In genomic region chr6:42692151-42692911, GRCh38 we compare ENCODE assay signal across 10 cellular contexts. TPM values are rescaled to one million over a fixed set of nuclear protein-coding genes. Genes with fewer than 3 reads are reported as not detected.
DNase-seq lines count a peak whose midpoint lies in the region; ATAC-seq and TF ChIP-seq lines count a peak whose summit lies in the region.
"Had no signal": no experiment of that assay in that cellular context is flagged by ENCODE, and none has a peak within 500 bp of the region (broad histone marks: within the 10 kb centered on the region; RNA-seq: fewer than 3 reads in every experiment).

No MANE protein-coding gene starts in this region.

- no peak overlapping the region for H2BK120ac ChIP-seq in IMR-90 (ENCODE audit: low read depth, low read length)

- no peak overlapping the region for H2AK9ac ChIP-seq in IMR-90 (replicated peaks; ENCODE audit: low read depth, low read length, poor library complexity)

- peaks cover 14% of the 10 kb centered on the region for H3K9me1 ChIP-seq in IMR-90 (ENCODE audit: insufficient read depth, low read length)

- H2AK5ac ChIP-seq in IMR-90 (ENCODE audit: low read depth, low read length): no peak overlapping the region

- H3K36me3 ChIP-seq in IMR-90 (ENCODE audit: control insufficient read depth, insufficient read depth, low read length) (peaks cover 25% of the 10 kb centered on the region), breast epithelium (peaks cover 7% of the 10 kb centered on the region)

- H3K27me3 ChIP-seq in AG04450 (ENCODE audit: control insufficient read depth, insufficient read depth, low read length) (no peaks in the 10 kb centered on the region), IMR-90 (ENCODE audit: control insufficient read depth, insufficient read depth, low read length) (no peaks in the 10 kb centered on the region), breast epithelium (no peaks in the 10 kb centered on the region)

- dilution Hi-C loops in IMR-90 (cut with HindIII; ENCODE audit: low sequenced_read_pairs, unreplicated experiment): no loop called here

- CTCF ChIA-PET in AG04450 (lab: Charles Lee): interaction anchor here (1.1 to 8.1 kb wide), 6 partner anchors 9 to 185 kb away, joined by 3 to 57 read pairs (median 7); no protein-coding TSS in a partner anchor
- CTCF ChIA-PET in IMR-90 (lab: Yijun Ruan, JAX): interaction anchor here (1.0 kb wide), 1 partner anchor 33 kb away, joined by 3 read pairs; no protein-coding TSS in a partner anchor

- H3K4me2 ChIP-seq in IMR-90 (ENCODE audit: low read depth, low read length): no peak overlapping the region

- no peak overlapping the region for H3K23ac ChIP-seq in IMR-90 (ENCODE audit: low read depth, low read length)

- POLR2A ChIA-PET in AG04450 (lab: Yijun Ruan, JAX): interaction anchor here (0.6 to 1.6 kb wide), 6 partner anchors 9 to 187 kb away, joined by 3 to 11 read pairs (median 4); partner anchors contain the start of genes RPL7L1 and TBCC
- POLR2A ChIA-PET in IMR-90 (lab: Charles Lee; ENCODE audit: unreplicated experiment): interaction anchor here (0.5 to 0.6 kb wide), 2 partner anchors 90 to 96 kb away, joined by 3 to 5 read pairs; no protein-coding TSS in a partner anchor

- intact Hi-C loops in IMR-90 (cut with micrococcal nuclease) (no loop called here), breast epithelium (cut with DNase I; ENCODE audit: low total_unique reads) (no loop called here)

- no peak for DNase-seq in AG04450 (ENCODE audit: low read depth, low spot score)
- peak; percentile 80 for DNase-seq in IMR-90
- peak in 1 of 2 donors; percentile 82 for DNase-seq in breast epithelium (ENCODE audit: low spot score in 2 of 2)
- DNase-seq in middle frontal gyrus (ENCODE audit: extremely low spot score, low spot score): peak; percentile 13
- DNase-seq in SKM-1 (lab: John Stamatoyannopoulos, UW; ENCODE audit: unreplicated experiment): no peak
- DNase-seq in DMS153 (lab: John Stamatoyannopoulos, UW): no peak
- DNase-seq: activated gamma-delta T cell treated with Interleukin-2 at 50 U/mL for 16 hours, NCI-H748 treated with DMSO at 0.1 percent for 48 hours had no signal

- no peak overlapping the region for H4K91ac ChIP-seq in IMR-90 (ENCODE audit: insufficient read depth, low read depth, low read length)

- in situ Hi-C loops in IMR-90 (cut with MboI; ENCODE audit: low sequenced_read_pairs): no loop called here

- H3K4ac ChIP-seq in IMR-90 (ENCODE audit: low read depth, low read length): no peak overlapping the region

- H2AFZ ChIP-seq in IMR-90 (replicated peaks; ENCODE audit: low read length, poor library complexity): no peak overlapping the region

- H2BK15ac ChIP-seq in IMR-90 (ENCODE audit: low read depth, low read length): no peak overlapping the region

- no TSS peak for BruUV-seq in IMR-90 (replicated peaks; lab: Mats Ljungman, UMichigan)

- no peak overlapping the region for H3K14ac ChIP-seq in IMR-90 (replicated peaks; ENCODE audit: low read depth, low read length)

- H2BK5ac ChIP-seq in IMR-90 (ENCODE audit: low read depth, low read length, poor library complexity, severe bottlenecking): no peak overlapping the region

- H3K4me1 ChIP-seq in IMR-90 (ENCODE audit: control insufficient read depth, insufficient read depth, low read length) (peaks cover 18% of the 10 kb centered on the region), breast epithelium (peaks cover 0 to 23% of the 10 kb centered on the region in 2 donors)

- no peaks in the 10 kb centered on the region; the same call in 1 of the 2 replicates for H4K20me1 ChIP-seq in IMR-90 (ENCODE audit: insufficient read depth, low read length)

- TF ChIP-seq CTCF in AG04450 (IDR thresholded peaks at IDR 0.05; ENCODE audit: low read depth, low read length): no peak
- TF ChIP-seq CTCF in IMR-90 (conservative IDR thresholded peaks at IDR 0.05; ENCODE audit: low read depth, low read length): no peak
- TF ChIP-seq CTCF in breast epithelium (IDR thresholded peaks at IDR 0.05): no peak

- no peak for TF ChIP-seq RAD21 in IMR-90 (IDR thresholded peaks at IDR 0.05; ENCODE audit: low read length)

- ATAC-seq in IMR-90 (ENCODE audit: low read depth): peak; percentile 36; the same call in 1 of the 2 replicates
- ATAC-seq in GM21360 (IDR thresholded peaks at IDR 0.05; ENCODE audit: unreplicated experiment): no peak
- ATAC-seq in GM19324 (IDR thresholded peaks at IDR 0.05; ENCODE audit: low FRiP score, unreplicated experiment): no peak

- no CpG with 5 or more reads among the region's 4 CpGs for WGBS in IMR-90 (ENCODE audit: extremely low coverage in 2 of 2, insufficient read length in 1 of 2), 2 experiments

- H4K5ac ChIP-seq in IMR-90 (ENCODE audit: low read depth, low read length): no peak overlapping the region

- no peak overlapping the region for H3K56ac ChIP-seq in IMR-90 (ENCODE audit: extremely low read depth, insufficient read depth, low read length)

- TF ChIP-seq POLR2A in IMR-90 (IDR thresholded peaks at IDR 0.05; ENCODE audit: low read depth, low read length) (no peak), breast epithelium (IDR thresholded peaks at IDR 0.05) (no peak)

- H3K79me1 ChIP-seq in IMR-90 (ENCODE audit: low read depth in 1 of 2, low read length in 2 of 2): peaks cover 3 to 18% of the 10 kb centered on the region in 2 experiments; a peak in 2 of 4 replicates

- H2BK20ac ChIP-seq in IMR-90 (ENCODE audit: low read depth, low read length): no peak overlapping the region

- H3K9me3 ChIP-seq in AG04450 (ENCODE audit: control insufficient read depth, insufficient read depth, low read length): no peaks in the 10 kb centered on the region
- H3K9me3 ChIP-seq in IMR-90 (ENCODE audit: control insufficient read depth, insufficient read depth, low read length): no peaks in the 10 kb centered on the region
- H3K9me3 ChIP-seq in breast epithelium: no peaks in the 10 kb centered on the region

- no peak overlapping the region for H3K18ac ChIP-seq in IMR-90 (ENCODE audit: low read depth, low read length)

- no peak overlapping the region for H4K8ac ChIP-seq in IMR-90 (ENCODE audit: low read depth in 2 of 2, low read length in 2 of 2)

- H3K27ac ChIP-seq in AG04450 (ENCODE audit: low read depth, low read length) (peak overlapping the region; percentile 47), IMR-90 (ENCODE audit: insufficient read depth, low read length) (no peak overlapping the region), breast epithelium (peak overlapping the region; percentile 66 to 72)

- H3K4me3 ChIP-seq in AG04450 (ENCODE audit: low read depth, low read length) (no peak overlapping the region), IMR-90 (ENCODE audit: insufficient read depth, low read depth, low read length) (no peak overlapping the region), breast epithelium (no peak overlapping the region)

- no peak overlapping the region for H3K9ac ChIP-seq in IMR-90 (ENCODE audit: low read depth, low read length)

TF ChIP-seq in IMR-90, 13 proteins besides CTCF, POLR2A, EP300 and RAD21:
- 0 out of 2 replicates have a peak, but pooled peaks have one; percentile 1 for TF ChIP-seq SMC3 (IDR thresholded peaks at IDR 0.05; ENCODE audit: low read depth, low read length)
- no peak for TF ChIP-seq ELK1 (IDR thresholded peaks at IDR 0.05; ENCODE audit: borderline replicate concordance, low read depth, low read length)

RNA-seq across cellular contexts. Expression of gene PRPH2, which starts 30.1 kb away (rescaled TPM):
- 0.86 and 0.97 TPM in 2 replicates for polyA plus RNA-seq in AG04450 (2011; rRNA removed)
- 1.3 and 1.8 TPM in 2 replicates for polyA minus RNA-seq in AG04450 (2011; rRNA and poly(A)+ RNA removed)
- total RNA-seq in IMR-90 (2012; rRNA removed): 0.83 and 1.1 TPM in 2 replicates
- polyA plus RNA-seq in IMR-90 (2012; rRNA removed): 0.90 and 1.0 TPM in 2 replicates
- polyA plus RNA-seq in IMR-90 (2012; cell fraction: cytosol; rRNA removed): 0.52 and 0.59 TPM in 2 replicates
- 1.2 and 1.9 TPM in 2 replicates for polyA plus RNA-seq in IMR-90 (2012; cell fraction: nucleus; rRNA removed; ENCODE audit: low replicate concordance)
- total RNA-seq in breast epithelium: under 1 TPM in 2 of 3 donors, not detected in 1; 0.32 to 0.59 TPM

RNA-seq across cellular contexts. Expression of gene TBCC, which starts 53.6 kb away (rescaled TPM):
- polyA plus RNA-seq in AG04450 (2011; rRNA removed) (19.6 and 21.7 TPM in 2 replicates), IMR-90 (2012; rRNA removed) (20.2 and 23.0 TPM in 2 replicates)
- polyA minus RNA-seq in AG04450 (2011; rRNA and poly(A)+ RNA removed): 15.6 and 17.7 TPM in 2 replicates
- total RNA-seq in IMR-90 (2012; rRNA removed) (32.6 and 33.9 TPM in 2 replicates), breast epithelium (10 to 100 TPM; 21.3 to 27.7 (median 26.3) TPM)
- polyA plus RNA-seq in IMR-90 (2012; cell fraction: cytosol; rRNA removed): 15.0 and 20.0 TPM in 2 replicates
- 8.4 and 10.7 TPM in 2 replicates for polyA plus RNA-seq in IMR-90 (2012; cell fraction: nucleus; rRNA removed; ENCODE audit: low replicate concordance)

Comparison
In these comparisons a context has a peak if more than half of its experiments do, and no peak if none do; other contexts are left out.
1. DNase-seq: peak in IMR-90 (single experiment) and middle frontal gyrus (single experiment); none in AG04450 (single experiment), SKM-1 (single experiment) and DMS153 (single experiment).